30 cellular contexts compared by ENCODE assay signal in genomic region chr2:107602801-107603200, GRCh38.
"Had no signal": no experiment of that assay in that cellular context is flagged by ENCODE, and none has a peak within 500 bp of the region (broad histone marks: within the 10 kb centered on the region; RNA-seq: fewer than 3 reads in every experiment).

No MANE protein-coding gene starts in this region.

- ATAC-seq: activated CD4-positive, CD25-positive, alpha-beta regulatory T cell treated with anti-CD3 and anti-CD28 coated beads, Interleukin-2, amount 50 U/mL, for 24 hours; activated CD8-positive, alpha-beta T cell treated with anti-CD3 and anti-CD28 coated beads for 36 hours; activated T-cell treated with anti-CD3 and anti-CD28 coated beads, Interleukin-2, amount 50 U/mL, for 4 hours; activated T-helper 17 cell treated with anti-CD3 and anti-CD28 coated beads, Interleukin-2, amount 50 U/mL, for 72 hours; esophagus mucosa; T-helper 17 cell had no signal

- H3K4me1 Mint-ChIP-seq: activated B cell treated with CpG ODN at 0.5 μM for 24 hours; activated T-helper 17 cell treated with anti-CD3 and anti-CD28 coated beads, Interleukin-2, amount 50 U/mL, for 72 hours; central memory CD8-positive, alpha-beta T cell; endodermal cell; T-helper 17 cell had no signal

- H3K27me3 Mint-ChIP-seq: activated B cell treated with CpG ODN at 0.5 μM for 24 hours; activated CD8-positive, alpha-beta T cell treated with anti-CD3 and anti-CD28 coated beads for 36 hours; activated naive CD8-positive, alpha-beta T cell; activated T-helper 17 cell treated with anti-CD3 and anti-CD28 coated beads, Interleukin-2, amount 50 U/mL, for 72 hours; central memory CD8-positive, alpha-beta T cell; dendritic cell treated with granulocyte-macrophage colony-stimulating factor and Interleukin-4, amounts not matched to agents 40 ng/mL and 50 ng/mL, for 4 days; T-helper 17 cell had no signal

- DNase-seq: activated B cell treated with CpG ODN at 0.5 μM for 24 hours; activated CD4-positive, alpha-beta T cell treated with anti-CD3 and anti-CD28 coated beads for 48 hours; activated CD4-positive, alpha-beta T cell treated with anti-CD3 and anti-CD28 coated beads, Interleukin-2, amount 50 U/mL, for 1 hour; activated CD4-positive, alpha-beta T cell treated with anti-CD3 and anti-CD28 coated beads, Interleukin-2, amount 50 U/mL, for 48 hours; activated CD8-positive, alpha-beta memory T cell treated with anti-CD3 and anti-CD28 coated beads for 24 hours; activated CD8-positive, alpha-beta T cell treated with anti-CD3 and anti-CD28 coated beads for 36 hours; activated effector memory CD4-positive, alpha-beta T cell treated with Interleukin-2 at 50 U/mL for 16 hours; activated gamma-delta T cell treated with Interleukin-2 at 50 U/mL for 16 hours; activated naive CD4-positive, alpha-beta T cell treated with anti-CD3 and anti-CD28 coated beads, Interleukin-2, amount 50 U/mL, for 16 hours; activated naive CD4-positive, alpha-beta T cell treated with Interleukin-2 at 50 U/mL for 16 hours; activated T-cell treated with anti-CD3 and anti-CD28 coated beads, Interleukin-2, amount 50 U/mL, for 4 hours; amniotic stem cell; anterior cingulate cortex; brain microvascular endothelial cell; dorsolateral prefrontal cortex; effector memory CD4-positive, alpha-beta T cell; endodermal cell; foreskin fibroblast; T-helper 1 cell; T-helper 17 cell; T1000; WERI-Rb-1 had no signal

- H3K36me3 Mint-ChIP-seq: activated naive CD8-positive, alpha-beta T cell had no signal

- H3K4me3 Mint-ChIP-seq: activated B cell treated with CpG ODN at 0.5 μM for 24 hours; activated CD8-positive, alpha-beta T cell treated with anti-CD3 and anti-CD28 coated beads for 36 hours; activated naive CD8-positive, alpha-beta T cell; activated T-cell treated with anti-CD3 and anti-CD28 coated beads, Interleukin-2, amount 50 U/mL, for 4 hours; activated T-helper 17 cell treated with anti-CD3 and anti-CD28 coated beads, Interleukin-2, amount 50 U/mL, for 72 hours; central memory CD8-positive, alpha-beta T cell; dendritic cell treated with granulocyte-macrophage colony-stimulating factor and Interleukin-4, amounts not matched to agents 40 ng/mL and 50 ng/mL, for 4 days; endodermal cell; T-helper 17 cell; T-helper 2 cell treated with Interferon-gamma antibody and Interleukin-4, amounts not matched to agents 5 μg/mL and 100 μg/mL, for 36 hours had no signal

- H3K27ac Mint-ChIP-seq: activated B cell treated with CpG ODN at 0.5 μM for 24 hours; activated CD8-positive, alpha-beta T cell treated with anti-CD3 and anti-CD28 coated beads for 36 hours; activated naive CD8-positive, alpha-beta T cell; activated T-helper 17 cell treated with anti-CD3 and anti-CD28 coated beads, Interleukin-2, amount 50 U/mL, for 72 hours; dendritic cell treated with granulocyte-macrophage colony-stimulating factor and Interleukin-4, amounts not matched to agents 40 ng/mL and 50 ng/mL, for 4 days; endodermal cell; T-helper 17 cell; T-helper 2 cell treated with Interferon-gamma antibody and Interleukin-4, amounts not matched to agents 5 μg/mL and 100 μg/mL, for 36 hours had no signal

- H3K9me3 Mint-ChIP-seq: activated CD8-positive, alpha-beta T cell treated with anti-CD3 and anti-CD28 coated beads for 36 hours; activated T-cell treated with anti-CD3 and anti-CD28 coated beads, Interleukin-2, amount 50 U/mL, for 4 hours; activated T-helper 17 cell treated with anti-CD3 and anti-CD28 coated beads, Interleukin-2, amount 50 U/mL, for 72 hours; central memory CD8-positive, alpha-beta T cell; dendritic cell treated with granulocyte-macrophage colony-stimulating factor and Interleukin-4, amounts not matched to agents 40 ng/mL and 50 ng/mL, for 4 days; T-helper 2 cell treated with Interferon-gamma antibody and Interleukin-4, amounts not matched to agents 5 μg/mL and 100 μg/mL, for 36 hours had no signal

- H3K27ac ChIP-seq: brain microvascular endothelial cell, coronary artery, dorsolateral prefrontal cortex, WERI-Rb-1 had no signal

- H3K4me3 ChIP-seq: coronary artery, dorsolateral prefrontal cortex had no signal

- H3K27me3 ChIP-seq: brain microvascular endothelial cell had no signal

- H3K36me3 ChIP-seq: brain microvascular endothelial cell, WERI-Rb-1 had no signal
